In the genomic region with DNA sequence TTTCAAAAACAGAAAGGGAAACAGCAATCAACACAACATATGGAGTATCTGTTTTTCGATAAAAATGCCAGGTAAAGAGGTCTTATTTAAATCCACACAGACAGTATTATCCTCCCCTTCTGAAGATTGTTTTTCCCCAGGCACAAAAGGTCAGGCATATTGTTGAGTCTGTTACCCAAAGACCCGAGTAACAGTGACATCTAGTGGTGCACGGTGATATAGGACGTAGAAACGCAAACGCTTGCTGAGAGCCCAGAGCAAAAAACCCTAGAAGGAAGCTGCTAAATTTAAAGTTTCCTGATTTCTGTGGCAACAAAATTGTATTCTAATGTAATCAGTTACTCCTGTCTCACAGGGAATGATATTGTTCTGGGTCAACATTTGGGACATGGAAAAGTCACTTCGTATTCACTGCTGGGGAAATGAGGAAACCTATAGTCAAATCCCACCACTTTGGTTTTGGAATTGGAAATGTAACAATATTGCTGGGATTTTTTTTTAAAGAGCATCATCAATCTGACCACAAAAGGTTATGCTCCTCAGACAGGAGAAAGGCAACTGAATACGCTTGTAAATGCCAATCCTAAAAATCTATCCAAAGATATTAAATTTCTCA, we compare ENCODE assay signal across 8 cellular contexts.
DNase-seq lines count a peak whose midpoint lies in the region; ATAC-seq and TF ChIP-seq lines count a peak whose summit lies in the region.

No MANE protein-coding gene starts in this region.

- CTCF ChIA-PET in AG04449 (lab: Yijun Ruan, JAX) = interaction anchor here (0.6 to 5.0 kb wide), 38 partner anchors 9 to 1378 kb away, joined by 3 to 30 read pairs (median 4); no protein-coding TSS in a partner anchor

- ATAC-seq in GM18517 (IDR thresholded peaks at IDR 0.05; ENCODE audit: unreplicated experiment) (peak; percentile 92), HG02981 (IDR thresholded peaks at IDR 0.05; ENCODE audit: unreplicated experiment) (peak; percentile 92)

- H3K4me3 ChIP-seq in AG04449 (ENCODE audit: low read depth, low read length) (no peak overlapping the region), brain microvascular endothelial cell (ENCODE audit: low read depth, low read length) (no peak overlapping the region)

- no peaks in the 10 kb centered on the region for H3K27me3 ChIP-seq in brain microvascular endothelial cell (replicated peaks)

- H3K27ac ChIP-seq in brain microvascular endothelial cell = no peak overlapping the region

- DNase-seq in AG04449 (ENCODE audit: low read depth, low spot score) (no peak), NCI-H1694 treated with DMSO at 0.1 percent for 48 hours (lab: John Stamatoyannopoulos, UW) (peak; percentile 93), T1000 (lab: John Stamatoyannopoulos, UW) (peak; percentile 59), brain microvascular endothelial cell (peak; percentile 83), iPS-NIHi7 (ENCODE audit: extremely low spot score) (peak; percentile 81)
- peak; percentile 8 to 14 for DNase-seq in stimulated activated CD4-positive, alpha-beta T cell treated with anti-CD3 and anti-CD28 coated beads, Interleukin-15, amount 100 ng/mL, for 1 hour (ENCODE audit: low read depth in 1 of 2, low spot score in 1 of 2)

- POLR2A ChIA-PET in AG04449 (lab: Yijun Ruan, JAX) = interaction anchor here (0.7 kb wide), 1 partner anchor 203 kb away, joined by 3 read pairs; no protein-coding TSS in a partner anchor

- in situ Hi-C loops in brain microvascular endothelial cell (cut with HindIII; ENCODE audit: low pct_ligation_motif_present, low sequenced_read_pairs) = no loop called here

- peak; percentile 63 for TF ChIP-seq CTCF in AG04449 (IDR thresholded peaks at IDR 0.05; ENCODE audit: insufficient read depth, low read length, missing control alignments)
- TF ChIP-seq CTCF in brain microvascular endothelial cell (IDR thresholded peaks at IDR 0.05; ENCODE audit: low read depth, low read length, missing control alignments) = peak; percentile 86

- H3K36me3 ChIP-seq in brain microvascular endothelial cell (replicated peaks) = no peaks in the 10 kb centered on the region
